In genomic region chr16:55508941-55509920, GRCh38 we compare ENCODE assay signal across 8 cellular contexts. TPM values are rescaled to one million over a fixed set of nuclear protein-coding genes. Genes with fewer than 3 reads are reported as not detected.
A peak's percentile ranks its signal among the peaks of the same experiment; 100 is the strongest.
DNase-seq lines count a peak whose midpoint lies in the region; ATAC-seq and TF ChIP-seq lines count a peak whose summit lies in the region.

LPCAT2 (plus strand) TSS chr16:55509072; CDS start chr16:55509182, 110 bp downstream.

- intact Hi-C loops in Right ventricle myocardium inferior (cut with DNase I) (no loop called here), transverse colon (cut with DNase I; ENCODE audit: low total_unique reads) (loop anchor here (5.0 kb wide), 1 partner anchor 33 kb away; no protein-coding TSS in a partner anchor)

- H3K4me1 ChIP-seq in neural progenitor cell: no peaks in the 10 kb centered on the region
- H3K4me1 ChIP-seq in transverse colon: peaks cover 0 to 14% (median 11%) of the 10 kb centered on the region in 4 donors

- in situ Hi-C loops in transverse colon (cut with MboI; ENCODE audit: low pct_ligation_motif_present in 1 of 4, low pct_unique_long_range_greater_than_20kb in 1 of 4, low sequenced_read_pairs in 3 of 4): no loop called here

- no peak within 1 kb of the TSS for H3K27ac Mint-ChIP-seq in activated naive CD8-positive, alpha-beta T cell treated with anti-CD3 and anti-CD28 coated beads, Interleukin-2, amount 50 U/mL, for 24 hours
- H3K27ac Mint-ChIP-seq in neural progenitor cell: no peak within 1 kb of the TSS

- peak; percentile 70 for TF ChIP-seq POLR2A in transverse colon (IDR thresholded peaks at IDR 0.05)

- POLR2A ChIA-PET in AG04450 (lab: Yijun Ruan, JAX): interaction anchor here (0.6 to 1.0 kb wide), 3 partner anchors 10 to 58 kb away, joined by 3 to 5 read pairs (median 3); no protein-coding TSS in a partner anchor

- no peaks in the 10 kb centered on the region for H4K20me1 ChIP-seq in neural progenitor cell (ENCODE audit: low read depth)

- H3K27me3 Mint-ChIP-seq in activated naive CD8-positive, alpha-beta T cell treated with anti-CD3 and anti-CD28 coated beads, Interleukin-2, amount 50 U/mL, for 24 hours: peaks cover 27% of the 10 kb centered on the region
- H3K27me3 Mint-ChIP-seq in neural progenitor cell (ENCODE audit: insufficient read depth, low read depth): no peaks in the 10 kb centered on the region

- H3K4me2 ChIP-seq in neural progenitor cell: peak within 1 kb of the TSS; percentile 78

- no peak for TF ChIP-seq CTCF in AG04450 (IDR thresholded peaks at IDR 0.05; ENCODE audit: low read depth, low read length)
- TF ChIP-seq CTCF in neural progenitor cell (IDR thresholded peaks at IDR 0.05): no peak
- no peak for TF ChIP-seq CTCF in transverse colon (IDR thresholded peaks at IDR 0.05)

- H3K36me3 ChIP-seq in neural progenitor cell: no peaks in the 10 kb centered on the region
- H3K36me3 ChIP-seq in transverse colon: no peaks in the 10 kb centered on the region

- no peak within 1 kb of the TSS for H3K9ac ChIP-seq in neural progenitor cell

- no peaks in the 10 kb centered on the region for H3F3A ChIP-seq in neural progenitor cell (ENCODE audit: low read depth)

- DNase-seq in AG04450 (ENCODE audit: low read depth, low spot score): peak; percentile 67
- peak; percentile 17 for DNase-seq in NCI-H69 (lab: John Stamatoyannopoulos, UW)
- DNase-seq in activated naive CD8-positive, alpha-beta T cell treated with anti-CD3 and anti-CD28 coated beads, Interleukin-2, amount 50 U/mL, for 24 hours: peak; percentile 54
- DNase-seq in Right ventricle myocardium inferior (ENCODE audit: missing footprints): peak; percentile 96
- DNase-seq in neural progenitor cell (ENCODE audit: low spot score): peak; percentile 95
- DNase-seq in transverse colon: peak; percentile 86
- no peak for DNase-seq in NK-92 treated with Interleukin-12 subunit alpha and Interleukin-12 subunit beta, amount 100 ng/mL, for 24 hours (lab: John Stamatoyannopoulos, UW)

- no peaks in the 10 kb centered on the region for H3K27me3 ChIP-seq in AG04450 (ENCODE audit: control insufficient read depth, insufficient read depth, low read length)
- H3K27me3 ChIP-seq in neural progenitor cell: peaks cover 16% of the 10 kb centered on the region
- H3K27me3 ChIP-seq in transverse colon: no peaks in the 10 kb centered on the region

- 8 to 9% methylated on average over 14 to 54 of the region's 61 CpGs for WGBS in transverse colon (ENCODE audit: low coverage in 1 of 2), 2 donors

- H3K9me3 ChIP-seq in AG04450 (ENCODE audit: control insufficient read depth, insufficient read depth, low read length): no peaks in the 10 kb centered on the region; the same call in 1 of the 2 replicates
- H3K9me3 ChIP-seq in neural progenitor cell (ENCODE audit: low read depth): peaks cover 13% of the 10 kb centered on the region
- peaks cover 0 to 5% of the 10 kb centered on the region in 2 donors for H3K9me3 ChIP-seq in transverse colon

- H3K9me3 Mint-ChIP-seq in activated naive CD8-positive, alpha-beta T cell treated with anti-CD3 and anti-CD28 coated beads, Interleukin-2, amount 50 U/mL, for 24 hours: peaks cover 5% of the 10 kb centered on the region
- H3K9me3 Mint-ChIP-seq in neural progenitor cell: peaks cover 21% of the 10 kb centered on the region

- peak within 1 kb of the TSS; percentile 63 for H3K4me3 Mint-ChIP-seq in activated naive CD8-positive, alpha-beta T cell treated with anti-CD3 and anti-CD28 coated beads, Interleukin-2, amount 50 U/mL, for 24 hours
- peak within 1 kb of the TSS; percentile 82 for H3K4me3 Mint-ChIP-seq in neural progenitor cell

- H3K4me3 ChIP-seq in AG04450 (ENCODE audit: low read depth, low read length): peak within 1 kb of the TSS; percentile 70
- peak within 1 kb of the TSS; percentile 67 for H3K4me3 ChIP-seq in neural progenitor cell
- peak within 1 kb of the TSS; percentile 43 to 63 (median 58) for H3K4me3 ChIP-seq in transverse colon

- H3K4me1 Mint-ChIP-seq in activated naive CD8-positive, alpha-beta T cell treated with anti-CD3 and anti-CD28 coated beads, Interleukin-2, amount 50 U/mL, for 24 hours: peaks cover 6% of the 10 kb centered on the region
- H3K4me1 Mint-ChIP-seq in neural progenitor cell: peaks cover 18% of the 10 kb centered on the region

- no peak for TF ChIP-seq EP300 in transverse colon (IDR thresholded peaks at IDR 0.05; ENCODE audit: low read depth)

- H3K36me3 Mint-ChIP-seq in activated naive CD8-positive, alpha-beta T cell treated with anti-CD3 and anti-CD28 coated beads, Interleukin-2, amount 50 U/mL, for 24 hours (ENCODE audit: low read depth): no peaks in the 10 kb centered on the region
- peaks cover 20% of the 10 kb centered on the region for H3K36me3 Mint-ChIP-seq in neural progenitor cell

- ATAC-seq in GM19468 (IDR thresholded peaks at IDR 0.05; ENCODE audit: extremely low read depth, unreplicated experiment): peak; percentile 18
- ATAC-seq in activated naive CD8-positive, alpha-beta T cell treated with anti-CD3 and anti-CD28 coated beads, Interleukin-2, amount 50 U/mL, for 24 hours: peak; percentile 69
- ATAC-seq in Right ventricle myocardium inferior: peak; percentile 94

- H3K27ac ChIP-seq in AG04450 (ENCODE audit: low read depth, low read length): no peak within 1 kb of the TSS
- no peak within 1 kb of the TSS for H3K27ac ChIP-seq in neural progenitor cell
- H3K27ac ChIP-seq in transverse colon: peak within 1 kb of the TSS; percentile 63 to 81 (median 76)

- CTCF ChIA-PET in AG04450 (lab: Charles Lee): interaction anchor here (0.6 to 2.2 kb wide), 7 partner anchors 7 to 192 kb away, joined by 3 to 19 read pairs (median 3); no protein-coding TSS in a partner anchor

- H2AFZ ChIP-seq in neural progenitor cell (replicated peaks): peak within 1 kb of the TSS; percentile 99

- H3K79me2 ChIP-seq in neural progenitor cell (ENCODE audit: low read depth): no peaks in the 10 kb centered on the region

RNA-seq across cellular contexts. Expression of gene LPCAT2, which starts in this region (rescaled TPM):
- 10.5 and 20.6 TPM in 2 replicates for polyA plus RNA-seq in AG04450 (2011; rRNA removed)
- 8.4 and 13.4 TPM in 2 replicates for polyA minus RNA-seq in AG04450 (2011; rRNA and poly(A)+ RNA removed)
- total RNA-seq in Right ventricle myocardium inferior (8.6 TPM), neural progenitor cell (ENCODE audit: low replicate concordance) (7.2 and 14.2 TPM in 2 replicates), transverse colon (10 to 100 TPM in 1 of 4 donors, 1 to 10 TPM in 3; 1.6 to 11.6 (median 6.2) TPM)

Comparison
In these comparisons a context has a peak if more than half of its experiments do, and no peak if none do; other contexts are left out.
1. H3K27ac ChIP-seq: peak in transverse colon (4 of 4); none in AG04450 (single experiment) and neural progenitor cell (single experiment).
2. ATAC-seq: peak in every context shown above with its lines; median percentile 94 in Right ventricle myocardium inferior; 69 in activated naive CD8-positive, alpha-beta T cell treated with anti-CD3 and anti-CD28 coated beads, Interleukin-2, amount 50 U/mL, for 24 hours; 18 in GM19468.
3. Peak in every context shown above with its lines, with median percentiles within 50 percentile points of each other: H3K4me3 ChIP-seq.